ENCODE assay signal across 24 cellular contexts in the genomic region with DNA sequence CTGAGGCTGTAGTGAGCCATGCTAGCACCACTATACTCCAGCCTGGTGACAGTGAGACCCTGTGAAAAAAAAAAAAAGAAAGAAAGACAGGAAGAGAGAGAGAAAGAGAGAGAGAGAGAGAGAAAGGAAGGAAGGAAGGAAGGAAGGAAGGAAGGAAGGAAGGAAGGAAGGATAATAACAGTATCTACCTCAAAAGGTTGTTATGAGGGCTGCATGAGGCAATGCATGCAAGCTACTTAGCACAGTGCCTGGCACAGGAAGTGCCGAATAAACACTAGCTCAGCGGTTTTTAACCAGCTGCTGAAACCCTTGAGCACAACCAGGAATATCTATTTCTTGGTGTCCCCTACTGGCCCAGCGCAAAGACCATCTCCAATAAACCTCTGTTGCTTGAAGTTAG.
DNase-seq lines count a peak whose midpoint lies in the region; ATAC-seq, FAIRE-seq and TF ChIP-seq lines count a peak whose summit lies in the region.
"Had no signal": no experiment of that assay in that cellular context is flagged by ENCODE, and none has a peak within 500 bp of the region (broad histone marks: within the 10 kb centered on the region; RNA-seq: fewer than 3 reads in every experiment).

No MANE protein-coding gene starts in this region.

- H3K4me2 ChIP-seq in HepG2 (ENCODE audit: low read depth, low read length) = no peak overlapping the region

- H3K4me3 ChIP-seq in HepG2 (replicated peaks in 1 of 3; ENCODE audit: insufficient read depth in 1 of 3, low read depth in 2 of 3, low read length in 3 of 3) = no peak overlapping the region
- H3K4me3 ChIP-seq in right lobe of liver = no peak overlapping the region
- H3K4me3 ChIP-seq in SK-N-MC = no peak overlapping the region
- H3K4me3 ChIP-seq: ascending aorta, HAP-1 had no signal

- H3K27me3 Mint-ChIP-seq in stimulated activated naive CD8-positive, alpha-beta T cell treated with anti-CD3 and anti-CD28 coated beads, Interleukin-15, amount 100 ng/mL, for 72 hours = no peaks in the 10 kb centered on the region
- H3K27me3 Mint-ChIP-seq: CD4-positive, alpha-beta T cell had no signal

- no peaks in the 10 kb centered on the region for H3K36me3 ChIP-seq in HepG2 (replicated peaks in 1 of 2; ENCODE audit: control insufficient read depth in 1 of 2, insufficient read depth in 2 of 2, low read length in 2 of 2)
- H3K36me3 ChIP-seq in right lobe of liver = no peaks in the 10 kb centered on the region
- H3K36me3 ChIP-seq in SK-N-MC (ENCODE audit: insufficient read depth, low read length) = no peaks in the 10 kb centered on the region
- H3K36me3 ChIP-seq: ascending aorta, HAP-1, WERI-Rb-1 had no signal

- H3K27ac Mint-ChIP-seq in stimulated activated naive CD8-positive, alpha-beta T cell treated with anti-CD3 and anti-CD28 coated beads, Interleukin-15, amount 100 ng/mL, for 72 hours = peak overlapping the region in 1 of 2 donors; percentile 57
- H3K27ac Mint-ChIP-seq: activated naive CD4-positive, alpha-beta T cell treated with anti-CD3 and anti-CD28 coated beads, Interleukin-2, amount 50 U/mL, for 72 hours; CD4-positive, alpha-beta T cell had no signal

- no peak for ATAC-seq in HepG2
- no peak for ATAC-seq in right lobe of liver
- ATAC-seq in left lobe of liver = no peak
- ATAC-seq in stimulated activated naive CD8-positive, alpha-beta T cell treated with anti-CD3 and anti-CD28 coated beads, Interleukin-15, amount 100 ng/mL, for 72 hours = no peak
- ATAC-seq: activated naive CD4-positive, alpha-beta T cell treated with anti-CD3 and anti-CD28 coated beads, Interleukin-2, amount 50 U/mL, for 72 hours had no signal

- H3K9me3 Mint-ChIP-seq in stimulated activated naive CD8-positive, alpha-beta T cell treated with anti-CD3 and anti-CD28 coated beads, Interleukin-15, amount 100 ng/mL, for 72 hours = no peaks in the 10 kb centered on the region

- no peak overlapping the region for H3K4me3 Mint-ChIP-seq in stimulated activated naive CD8-positive, alpha-beta T cell treated with anti-CD3 and anti-CD28 coated beads, Interleukin-15, amount 100 ng/mL, for 72 hours
- H3K4me3 Mint-ChIP-seq: CD4-positive, alpha-beta T cell had no signal

- H3K27me3 ChIP-seq in HepG2 (ENCODE audit: control insufficient read depth in 1 of 2, insufficient read depth in 2 of 2, low read length in 2 of 2) (no peaks in the 10 kb centered on the region), right lobe of liver (no peaks in the 10 kb centered on the region)
- H3K27me3 ChIP-seq: ascending aorta had no signal

- WGBS in HepG2 (ENCODE audit: low lambda C conversion rate) = 77% methylated on average over 3 of the region's 3 CpGs
- WGBS in right lobe of liver (ENCODE audit: insufficient coverage, low coverage, low lambda C conversion rate, missing lambda C conversion rate) = 50% methylated on average over 2 of the region's 3 CpGs

- BruUV-seq in HepG2 (replicated peaks; lab: Mats Ljungman, UMichigan) = no TSS peak

- TF ChIP-seq EP300 in HepG2 (IDR thresholded peaks at IDR 0.05; ENCODE audit: low read depth in 2 of 2, low read length in 2 of 2) (no peak), HepG2 (CRISPR knock-in tag; IDR thresholded peaks at IDR 0.05; ENCODE audit: borderline replicate concordance) (no peak)

- no peaks in the 10 kb centered on the region for H3K9me3 ChIP-seq in HepG2 (ENCODE audit: low read length)
- no peaks in the 10 kb centered on the region for H3K9me3 ChIP-seq in right lobe of liver
- no peaks in the 10 kb centered on the region for H3K9me3 ChIP-seq in SK-N-MC (ENCODE audit: low read depth, low read length)
- H3K9me3 ChIP-seq: ascending aorta had no signal

- no peaks in the 10 kb centered on the region for H3K79me2 ChIP-seq in HepG2 (ENCODE audit: insufficient read depth, low read length)

- H3K27ac ChIP-seq in HepG2 (ENCODE audit: extremely low read length, insufficient read depth, low read length) = no peak overlapping the region
- no peak overlapping the region for H3K27ac ChIP-seq in right lobe of liver
- H3K27ac ChIP-seq in SK-N-MC = 0 out of 2 replicates have a peak overlapping the region, but pooled peaks have one; percentile 10
- H3K27ac ChIP-seq: ascending aorta, HL-60, WERI-Rb-1 had no signal

- no peaks in the 10 kb centered on the region for H4K20me1 ChIP-seq in HepG2 (ENCODE audit: insufficient read depth, low read length)

- TF ChIP-seq RAD21 in HepG2 (CRISPR knock-in tag; IDR thresholded peaks at IDR 0.05) = no peak

- H2AFZ ChIP-seq in HepG2 (ENCODE audit: low read length) = no peak overlapping the region

- POLR2A ChIA-PET in HepG2 (lab: Yijun Ruan, JAX) = no interaction called here

- H3K4me1 ChIP-seq in HepG2 (ENCODE audit: insufficient read depth, low read length) (peaks cover 10% of the 10 kb centered on the region), right lobe of liver (peaks cover 0 to 10% (median 6%) of the 10 kb centered on the region in 4 donors)

- H3K9ac ChIP-seq in HepG2 (ENCODE audit: insufficient read depth, low read depth, low read length) (no peak overlapping the region), SK-N-MC (ENCODE audit: insufficient read length) (no peak overlapping the region)

- TF ChIP-seq POLR2A in HepG2 (IDR thresholded peaks at IDR 0.05; ENCODE audit: insufficient read depth in 1 of 2, low read depth in 2 of 2, low read length in 2 of 2) (no peak), right lobe of liver (IDR thresholded peaks at IDR 0.05) (no peak)

- FAIRE-seq in HepG2 (lab: Jason Lieb, UNC) = no peak
- FAIRE-seq: GM19239, small intestine, urothelium cell line had no signal

- intact Hi-C loops in HepG2 (cut with micrococcal nuclease; ENCODE audit: unreplicated experiment) (no loop called here), right lobe of liver (cut with DNase I) (no loop called here)

- CTCF ChIA-PET in HepG2 (lab: Yijun Ruan, JAX; ENCODE audit: low intra/inter-chr PET ratio, low total read pairs) = no interaction called here

- peaks cover 6% of the 10 kb centered on the region for H3K4me1 Mint-ChIP-seq in stimulated activated naive CD8-positive, alpha-beta T cell treated with anti-CD3 and anti-CD28 coated beads, Interleukin-15, amount 100 ng/mL, for 72 hours

- TF ChIP-seq CTCF in HepG2 (CRISPR knock-in tag; IDR thresholded peaks at IDR 0.05) (no peak), right lobe of liver (IDR thresholded peaks at IDR 0.05) (no peak)

- in situ Hi-C loops in HepG2 (cut with HindIII; ENCODE audit: extremely low pct_ligation_motif_present, low pct_unique_long_range_greater_than_20kb) = no loop called here

- DNase-seq in HepG2 (ENCODE audit: low spot score) = no peak
- no peak for DNase-seq in right lobe of liver
- peak; percentile 39 for DNase-seq in SK-N-MC (ENCODE audit: low read depth, low spot score)
- peak; percentile 40 for DNase-seq in left lobe of liver (ENCODE audit: low spot score)
- no peak for DNase-seq in CD1c-positive myeloid dendritic cell (ENCODE audit: extremely low spot score)
- no peak for DNase-seq in stimulated activated naive CD8-positive, alpha-beta T cell treated with anti-CD3 and anti-CD28 coated beads, Interleukin-15, amount 100 ng/mL, for 72 hours
- DNase-seq in AG08395 (ENCODE audit: low spot score) = no peak
- DNase-seq: activated T-cell treated with anti-CD3 and anti-CD28 coated beads, Interleukin-2, amount 50 U/mL, for 1 hour; CD4-positive, alpha-beta T cell; DMS153; glutamatergic neuron; kidney glomerular epithelial cell; NCI-H1105 treated with DMSO at 0.1 percent for 48 hours; NCI-H2081; NCI-H226; small intestine; stimulated activated CD4-positive, alpha-beta T cell treated with anti-CD3 and anti-CD28 coated beads, Interleukin-2, amount 100 ng/mL, for 24 hours; WERI-Rb-1 had no signal

TF ChIP-seq in HepG2, 621 proteins besides CTCF, POLR2A, EP300 and RAD21:
- peak; percentile 70 to 82 for TF ChIP-seq MAFK (conservative IDR thresholded peaks at IDR 0.05 in 1 of 2, IDR thresholded peaks at IDR 0.05 in 1 of 2; ENCODE audit: low read length in 2 of 2)
- TF ChIP-seq ZNF282 (IDR thresholded peaks at IDR 0.05; ENCODE audit: partially characterized antibody) = peak; percentile 50
- no peak for TF ChIP-seq SIN3A (IDR thresholded peaks at IDR 0.05; ENCODE audit: borderline replicate concordance, low read depth, low read length)
- peak; percentile 62; the same call in 1 of the 2 replicates for TF ChIP-seq MAFF (IDR thresholded peaks at IDR 0.05; ENCODE audit: low read depth, low read length)
- TF ChIP-seq ZNF772 (CRISPR knock-in tag; IDR thresholded peaks at IDR 0.05) = no peak

Comparison
In these comparisons a context has a peak if more than half of its experiments do, and no peak if none do; other contexts are left out.
1. DNase-seq: peak in SK-N-MC (single experiment) and left lobe of liver (single experiment); none in HepG2 (single experiment), right lobe of liver (0 of 3), CD1c-positive myeloid dendritic cell (single experiment), stimulated activated naive CD8-positive, alpha-beta T cell treated with anti-CD3 and anti-CD28 coated beads, Interleukin-15, amount 100 ng/mL, for 72 hours (0 of 2) and AG08395 (single experiment).